ENCODE assay signal across 15 cellular contexts in genomic region chr9:133351526-133351907, GRCh38. TPM values are rescaled to one million over a fixed set of nuclear protein-coding genes. Genes with fewer than 3 reads are reported as not detected.
DNase-seq lines count a peak whose midpoint lies in the region; ATAC-seq and TF ChIP-seq lines count a peak whose summit lies in the region.
"Had no signal": no experiment of that assay in that cellular context is flagged by ENCODE, and none has a peak within 500 bp of the region (broad histone marks: within the 10 kb centered on the region; RNA-seq: fewer than 3 reads in every experiment).

No MANE protein-coding gene starts in this region.

- TF ChIP-seq CTCF in RWPE1 (conservative IDR thresholded peaks at IDR 0.05; ENCODE audit: low read depth) (no peak), smooth muscle cell (IDR thresholded peaks at IDR 0.05; ENCODE audit: borderline replicate concordance, insufficient read depth, poor library complexity, severe bottlenecking) (no peak)

- H3K4me1 Mint-ChIP-seq in activated naive CD4-positive, alpha-beta T cell treated with anti-CD3 and anti-CD28 coated beads, Interleukin-2, amount 50 U/mL, for 24 hours: peaks cover 44% of the 10 kb centered on the region

- H3F3A ChIP-seq in smooth muscle cell (ENCODE audit: low read depth): peaks cover 57% of the 10 kb centered on the region

- peak overlapping the region; percentile 65 for H3K27ac Mint-ChIP-seq in activated naive CD4-positive, alpha-beta T cell treated with anti-CD3 and anti-CD28 coated beads, Interleukin-2, amount 50 U/mL, for 24 hours
- H3K27ac Mint-ChIP-seq: activated CD4-positive, alpha-beta T cell treated with anti-CD3 and anti-CD28 coated beads, Interleukin-2, amount 10 ng/mL, durations not matched to agents 7 days and 5 days had no signal

- no peaks in the 10 kb centered on the region for H3K9me3 Mint-ChIP-seq in activated naive CD4-positive, alpha-beta T cell treated with anti-CD3 and anti-CD28 coated beads, Interleukin-2, amount 50 U/mL, for 24 hours
- H3K9me3 Mint-ChIP-seq: activated CD4-positive, alpha-beta T cell treated with anti-CD3 and anti-CD28 coated beads, Interleukin-2, amount 10 ng/mL, durations not matched to agents 7 days and 5 days; natural killer cell had no signal

- no peak for ATAC-seq in activated CD4-positive, CD25-positive, alpha-beta regulatory T cell treated with anti-CD3 and anti-CD28 coated beads, Interleukin-2, amount 50 U/mL, for 24 hours
- ATAC-seq: natural killer cell had no signal

- H3K4me3 ChIP-seq in smooth muscle cell: no peak overlapping the region

- H3K79me2 ChIP-seq in smooth muscle cell (ENCODE audit: low read depth): peaks cover 46% of the 10 kb centered on the region

- H3K4me3 Mint-ChIP-seq in activated naive CD4-positive, alpha-beta T cell treated with anti-CD3 and anti-CD28 coated beads, Interleukin-2, amount 50 U/mL, for 24 hours: peak overlapping the region; percentile 98
- H3K4me3 Mint-ChIP-seq: natural killer cell had no signal

- H3K27me3 Mint-ChIP-seq in activated naive CD4-positive, alpha-beta T cell treated with anti-CD3 and anti-CD28 coated beads, Interleukin-2, amount 50 U/mL, for 24 hours: no peaks in the 10 kb centered on the region
- H3K27me3 Mint-ChIP-seq: activated CD4-positive, alpha-beta T cell treated with anti-CD3 and anti-CD28 coated beads, Interleukin-2, amount 10 ng/mL, durations not matched to agents 7 days and 5 days had no signal

- H3K36me3 Mint-ChIP-seq in activated naive CD4-positive, alpha-beta T cell treated with anti-CD3 and anti-CD28 coated beads, Interleukin-2, amount 50 U/mL, for 24 hours: peaks cover 23% of the 10 kb centered on the region

- H3K27ac ChIP-seq in RWPE1 (peak overlapping the region; percentile 75), smooth muscle cell (ENCODE audit: low read depth) (peak overlapping the region; percentile 97)
- H3K27ac ChIP-seq: KMS-11 had no signal

- no peak overlapping the region for H3K4me2 ChIP-seq in smooth muscle cell
- H3K4me2 ChIP-seq: KMS-11 had no signal

- H3K9me3 ChIP-seq in smooth muscle cell (replicated peaks; ENCODE audit: low read depth): no peaks in the 10 kb centered on the region
- H3K9me3 ChIP-seq: Caco-2 had no signal

- WGBS in smooth muscle cell (ENCODE audit: low lambda C conversion rate): 98% methylated on average over 3 of the region's 3 CpGs

- H3K9ac ChIP-seq in smooth muscle cell (ENCODE audit: low read depth): no peak overlapping the region
- H3K9ac ChIP-seq: KMS-11 had no signal

- no peaks in the 10 kb centered on the region for H3K27me3 ChIP-seq in smooth muscle cell (ENCODE audit: low read depth)

- H4K20me1 ChIP-seq in smooth muscle cell (ENCODE audit: low read depth): peaks cover 57% of the 10 kb centered on the region

- POLR2A ChIA-PET in RWPE1 (lab: Yijun Ruan, JAX; ENCODE audit: low non-redundant PET): no interaction called here

- H3K4me1 ChIP-seq in smooth muscle cell (ENCODE audit: low read depth): peaks cover 19% of the 10 kb centered on the region

- no peak for DNase-seq in activated naive CD4-positive, alpha-beta T cell treated with anti-CD3 and anti-CD28 coated beads, Interleukin-2, amount 50 U/mL, for 16 hours
- no peak for DNase-seq in RWPE1 (ENCODE audit: low spot score)
- peak; percentile 85 for DNase-seq in fibroblast of gingiva (ENCODE audit: low read depth)
- no peak for DNase-seq in smooth muscle cell (lab: John Stamatoyannopoulos, UW; ENCODE audit: unreplicated experiment)
- DNase-seq in NCI-H2171 treated with DMSO at 0.1 percent for 48 hours (lab: John Stamatoyannopoulos, UW): no peak
- no peak for DNase-seq in stimulated activated CD4-positive, alpha-beta T cell treated with anti-CD3 and anti-CD28 coated beads, Interleukin-4, amount 100 ng/mL, for 1 hour
- DNase-seq: amniotic stem cell; effector memory CD4-positive, alpha-beta T cell; natural killer cell; NCI-H1092 had no signal

- no peaks in the 10 kb centered on the region for H3K36me3 ChIP-seq in smooth muscle cell (ENCODE audit: low read depth)

- H2AFZ ChIP-seq in smooth muscle cell (ENCODE audit: low read depth): no peak overlapping the region

- CTCF ChIA-PET in RWPE1 (lab: Yijun Ruan, JAX): interaction anchor here (0.6 kb wide), 1 partner anchor 16 kb away, joined by 3 read pairs; no protein-coding TSS in a partner anchor

RNA-seq across cellular contexts. Expression of gene RPL7A, which starts 3.5 kb away (rescaled TPM):
- 1,134 and 1,254 TPM in 2 replicates for total RNA-seq in smooth muscle cell
- 372 and 413 TPM in 2 replicates for polyA plus RNA-seq in smooth muscle cell

RNA-seq across cellular contexts. Expression of gene MED22, which starts 3.6 kb away (rescaled TPM):
- 8.3 and 9.0 TPM in 2 replicates for total RNA-seq in smooth muscle cell
- polyA plus RNA-seq in smooth muscle cell: 15.8 and 17.9 TPM in 2 replicates

RNA-seq across cellular contexts. Expression of gene SURF1, which starts 4.8 kb away (rescaled TPM):
- 23.8 and 33.5 TPM in 2 replicates for total RNA-seq in smooth muscle cell
- polyA plus RNA-seq in smooth muscle cell: 57.7 and 60.7 TPM in 2 replicates

RNA-seq across cellular contexts. Expression of gene SURF2, which starts 4.8 kb away (rescaled TPM):
- total RNA-seq in smooth muscle cell: 2.8 and 11.4 TPM in 2 replicates
- polyA plus RNA-seq in smooth muscle cell: 21.4 and 28.9 TPM in 2 replicates

RNA-seq across cellular contexts. Expression of gene SURF6, which starts 15.5 kb away (rescaled TPM):
- 8.1 and 11.7 TPM in 2 replicates for total RNA-seq in smooth muscle cell
- 16.5 and 17.8 TPM in 2 replicates for polyA plus RNA-seq in smooth muscle cell
